Comparison of ENCODE assay signal across 1 cellular context in the genomic region with DNA sequence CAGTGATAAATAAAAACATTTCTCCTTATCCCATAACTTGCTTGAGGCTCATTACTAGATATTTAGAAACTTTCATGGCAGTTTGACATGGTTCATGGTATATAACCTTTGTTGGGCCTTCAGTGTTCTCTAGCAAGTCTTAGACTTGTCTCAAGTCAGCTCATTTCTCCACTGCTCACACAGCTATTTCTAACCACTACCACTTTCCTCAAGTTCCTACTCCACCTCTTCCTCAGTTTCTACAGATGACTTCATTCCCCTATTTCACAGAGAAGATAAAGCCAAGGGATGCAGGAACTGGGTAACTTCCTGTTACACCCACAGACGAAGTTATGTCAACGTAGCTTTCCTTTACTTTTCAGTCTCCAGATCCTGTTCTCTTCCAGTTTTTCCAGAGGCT.
TF ChIP-seq lines count a peak whose summit lies in the region.

No MANE protein-coding gene starts in this region.

TF ChIP-seq in IMR-90, 13 proteins besides CTCF, POLR2A, EP300 and RAD21:
- TF ChIP-seq RFX5 (IDR thresholded peaks at IDR 0.05; ENCODE audit: low read depth, low read length) (no peak), NFE2L2 (IDR thresholded peaks at IDR 0.05; ENCODE audit: low read depth, low read length) (no peak), BHLHE40 (IDR thresholded peaks at IDR 0.05; ENCODE audit: low read depth, low read length) (no peak), CHD1 (IDR thresholded peaks at IDR 0.05; ENCODE audit: low read depth, low read length) (no peak), MAFK (IDR thresholded peaks at IDR 0.05; ENCODE audit: low read depth, low read length) (no peak), RCOR1 (IDR thresholded peaks at IDR 0.05; ENCODE audit: insufficient replicate concordance, low read length) (no peak), SMC3 (IDR thresholded peaks at IDR 0.05; ENCODE audit: low read depth, low read length) (no peak), CEBPB (IDR thresholded peaks at IDR 0.05; ENCODE audit: low read depth, low read length) (no peak), MXI1 (IDR thresholded peaks at IDR 0.05; ENCODE audit: borderline replicate concordance, low read depth, low read length) (no peak), FOS (IDR thresholded peaks at IDR 0.05; ENCODE audit: low read depth, low read length) (no peak), MAZ (IDR thresholded peaks at IDR 0.05; ENCODE audit: borderline replicate concordance, low read depth, low read length) (no peak)
- TF ChIP-seq, protein P1, sequence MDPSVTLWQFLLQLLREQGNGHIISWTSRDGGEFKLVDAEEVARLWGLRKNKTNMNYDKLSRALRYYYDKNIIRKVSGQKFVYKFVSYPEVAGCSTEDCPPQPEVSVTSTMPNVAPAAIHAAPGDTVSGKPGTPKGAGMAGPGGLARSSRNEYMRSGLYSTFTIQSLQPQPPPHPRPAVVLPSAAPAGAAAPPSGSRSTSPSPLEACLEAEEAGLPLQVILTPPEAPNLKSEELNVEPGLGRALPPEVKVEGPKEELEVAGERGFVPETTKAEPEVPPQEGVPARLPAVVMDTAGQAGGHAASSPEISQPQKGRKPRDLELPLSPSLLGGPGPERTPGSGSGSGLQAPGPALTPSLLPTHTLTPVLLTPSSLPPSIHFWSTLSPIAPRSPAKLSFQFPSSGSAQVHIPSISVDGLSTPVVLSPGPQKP (IDR thresholded peaks at IDR 0.05; ENCODE audit: borderline replicate concordance, low read depth, low read length), result no peak
- TF ChIP-seq, protein P2, sequence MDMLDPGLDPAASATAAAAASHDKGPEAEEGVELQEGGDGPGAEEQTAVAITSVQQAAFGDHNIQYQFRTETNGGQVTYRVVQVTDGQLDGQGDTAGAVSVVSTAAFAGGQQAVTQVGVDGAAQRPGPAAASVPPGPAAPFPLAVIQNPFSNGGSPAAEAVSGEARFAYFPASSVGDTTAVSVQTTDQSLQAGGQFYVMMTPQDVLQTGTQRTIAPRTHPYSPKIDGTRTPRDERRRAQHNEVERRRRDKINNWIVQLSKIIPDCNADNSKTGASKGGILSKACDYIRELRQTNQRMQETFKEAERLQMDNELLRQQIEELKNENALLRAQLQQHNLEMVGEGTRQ (IDR thresholded peaks at IDR 0.05; ENCODE audit: low read depth, low read length), result no peak
